In the genomic region with DNA sequence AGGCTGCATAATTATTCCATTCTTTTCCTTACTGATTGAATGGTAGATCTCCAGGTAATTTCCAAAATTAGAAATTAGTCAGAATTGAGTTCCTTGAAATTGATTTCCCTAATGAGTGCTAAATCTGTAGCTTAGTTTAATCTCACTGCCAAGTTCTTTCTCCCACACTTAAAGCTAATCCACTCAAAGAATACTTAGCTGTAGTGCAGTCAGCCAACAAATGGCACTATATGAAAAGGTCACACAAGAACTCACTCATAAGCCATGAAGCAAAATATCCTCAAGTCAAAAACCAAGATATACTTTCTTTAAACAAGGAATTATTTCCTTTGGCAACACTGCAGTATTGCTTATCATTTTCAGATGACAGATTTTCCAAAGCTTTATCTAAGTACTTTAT, we compare ENCODE assay signal across 15 cellular contexts.
DNase-seq lines count a peak whose midpoint lies in the region; ATAC-seq and TF ChIP-seq lines count a peak whose summit lies in the region.
"Had no signal": no experiment of that assay in that cellular context is flagged by ENCODE, and none has a peak within 500 bp of the region (broad histone marks: within the 10 kb centered on the region; RNA-seq: fewer than 3 reads in every experiment).

No MANE protein-coding gene starts in this region.

- H3K27ac Mint-ChIP-seq in chondrocyte (ENCODE audit: unreplicated experiment) = peak overlapping the region; percentile 12
- peak overlapping the region; percentile 55 for H3K27ac Mint-ChIP-seq in stimulated activated effector memory CD8-positive, alpha-beta T cell treated with anti-CD3 and anti-CD28 coated beads, Interleukin-12 subunit alpha, Interleukin-12 subunit beta, amount 100 ng/mL, for 72 hours

- peaks cover 14% of the 10 kb centered on the region for H3K4me1 Mint-ChIP-seq in chondrocyte (ENCODE audit: low read depth)
- no peaks in the 10 kb centered on the region for H3K4me1 Mint-ChIP-seq in stimulated activated effector memory CD8-positive, alpha-beta T cell treated with anti-CD3 and anti-CD28 coated beads, Interleukin-12 subunit alpha, Interleukin-12 subunit beta, amount 100 ng/mL, for 72 hours

- peak; percentile 63 for ATAC-seq in Right ventricle myocardium superior (ENCODE audit: poor library complexity)
- no peak for ATAC-seq in left cardiac atrium
- no peak for ATAC-seq in stimulated activated effector memory CD8-positive, alpha-beta T cell treated with anti-CD3 and anti-CD28 coated beads, Interleukin-12 subunit alpha, Interleukin-12 subunit beta, amount 100 ng/mL, for 72 hours
- no peak for ATAC-seq in omental fat pad (ENCODE audit: low FRiP score)

- TF ChIP-seq CTCF in chondrocyte (IDR thresholded peaks at IDR 0.05) (no peak), omental fat pad (IDR thresholded peaks at IDR 0.05) (no peak)

- H3K27me3 Mint-ChIP-seq in chondrocyte (ENCODE audit: low read depth) = no peaks in the 10 kb centered on the region
- H3K27me3 Mint-ChIP-seq: CD4-positive, alpha-beta memory T cell had no signal

- H3K36me3 Mint-ChIP-seq in chondrocyte (ENCODE audit: low read depth) = peaks cover 16% of the 10 kb centered on the region
- H3K36me3 Mint-ChIP-seq in stimulated activated effector memory CD8-positive, alpha-beta T cell treated with anti-CD3 and anti-CD28 coated beads, Interleukin-12 subunit alpha, Interleukin-12 subunit beta, amount 100 ng/mL, for 72 hours = peaks cover 66% of the 10 kb centered on the region

- DNase-seq in Right ventricle myocardium superior (no peak), left cardiac atrium (no peak), NCI-H524 treated with DMSO at 0.1 percent for 48 hours (lab: John Stamatoyannopoulos, UW) (peak; percentile 25), chondrocyte (ENCODE audit: low spot score) (no peak), HCEC 1CT (no peak), omental fat pad (ENCODE audit: low spot score) (no peak)
- DNase-seq in stimulated activated effector memory CD8-positive, alpha-beta T cell treated with anti-CD3 and anti-CD28 coated beads, Interleukin-12 subunit alpha, Interleukin-12 subunit beta, amount 100 ng/mL, for 72 hours (ENCODE audit: low spot score in 2 of 2) = no peak
- DNase-seq: CD4-positive, alpha-beta memory T cell; NCI-H1092 treated with DMSO at 0.1 percent for 48 hours; NCI-H146; NCI-H2029 treated with DMSO at 0.1 percent for 48 hours; NCI-H2171; NCI-H69; NK-92 treated with Interleukin-12 subunit alpha and Interleukin-12 subunit beta, amount 100 ng/mL, for 24 hours; Peyer's patch had no signal

- no peaks in the 10 kb centered on the region for H3K9me3 Mint-ChIP-seq in chondrocyte (ENCODE audit: low read depth)
- no peaks in the 10 kb centered on the region for H3K9me3 Mint-ChIP-seq in stimulated activated effector memory CD8-positive, alpha-beta T cell treated with anti-CD3 and anti-CD28 coated beads, Interleukin-12 subunit alpha, Interleukin-12 subunit beta, amount 100 ng/mL, for 72 hours
- H3K9me3 Mint-ChIP-seq: CD4-positive, alpha-beta memory T cell had no signal

- intact Hi-C loops in Right ventricle myocardium superior (cut with DNase I) = no loop called here
- intact Hi-C loops in left cardiac atrium (cut with DNase I) = no loop called here

- no peak overlapping the region for H3K4me3 Mint-ChIP-seq in chondrocyte (ENCODE audit: unreplicated experiment)
- no peak overlapping the region for H3K4me3 Mint-ChIP-seq in stimulated activated effector memory CD8-positive, alpha-beta T cell treated with anti-CD3 and anti-CD28 coated beads, Interleukin-12 subunit alpha, Interleukin-12 subunit beta, amount 100 ng/mL, for 72 hours
- H3K4me3 Mint-ChIP-seq: CD4-positive, alpha-beta memory T cell had no signal
